ENCODE assay signal across 17 cellular contexts in the genomic region with DNA sequence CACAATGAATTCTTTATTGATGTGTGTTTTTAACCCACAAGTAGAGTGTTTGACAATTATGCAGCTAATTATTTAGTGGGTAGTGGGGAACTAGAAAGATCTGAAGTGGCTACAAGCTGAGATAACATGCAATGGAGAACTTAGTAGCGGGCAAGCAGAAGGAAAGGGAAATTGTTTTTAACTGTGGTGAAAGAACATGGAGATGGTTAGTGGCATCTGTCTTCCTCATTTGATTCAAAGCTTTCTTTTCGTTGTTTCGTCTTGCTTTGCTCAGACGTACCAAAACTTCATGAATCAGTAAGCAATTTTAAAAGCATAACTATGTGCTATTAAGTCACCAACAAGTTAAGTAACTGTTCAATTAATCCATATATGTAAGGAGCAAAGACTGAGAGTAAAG.
"Had no signal": no experiment of that assay in that cellular context is flagged by ENCODE, and none has a peak within 500 bp of the region (broad histone marks: within the 10 kb centered on the region; RNA-seq: fewer than 3 reads in every experiment).

No MANE protein-coding gene starts in this region.

- H3K27me3 ChIP-seq: esophagus squamous epithelium, hepatocyte, testis, upper lobe of right lung had no signal

- DNase-seq: activated CD4-positive, alpha-beta T cell treated with anti-CD3 and anti-CD28 coated beads for 1 hour; activated CD4-positive, alpha-beta T cell treated with anti-CD3 and anti-CD28 coated beads, Interleukin-2, amount 50 U/mL, for 4 hours; activated naive CD4-positive, alpha-beta T cell treated with Interleukin-2 at 50 U/mL for 16 hours; anterior cingulate cortex; cortex of kidney; effector CD4-positive, alpha-beta T cell; esophagus squamous epithelium; left ventricle myocardium inferior; naive thymus-derived CD8-positive, alpha-beta T cell; posterior cingulate gyrus; stimulated activated CD4-positive, alpha-beta T cell treated with anti-CD3 and anti-CD28 coated beads, Interleukin-15, amount 100 ng/mL, for 24 hours; stimulated activated CD4-positive, alpha-beta T cell treated with anti-CD3 and anti-CD28 coated beads, Interleukin-4, amount 100 ng/mL, for 1 hour; testis; upper lobe of right lung had no signal

- H3K9me3 Mint-ChIP-seq: activated T-helper 17 cell treated with anti-CD3 and anti-CD28 coated beads, Interleukin-2, amount 50 U/mL, for 72 hours; naive thymus-derived CD8-positive, alpha-beta T cell; stimulated activated naive CD8-positive, alpha-beta T cell treated with anti-CD3 and anti-CD28 coated beads, Interleukin-15, Interleukin-2, amounts not matched to agents 100 ng/mL and 50 ng/mL, for 24 hours had no signal

- H3K4me2 ChIP-seq: hepatocyte had no signal

- H3K4me3 ChIP-seq: esophagus squamous epithelium, hepatocyte, left ventricle myocardium inferior, testis, upper lobe of right lung had no signal

- H3K27ac ChIP-seq: esophagus squamous epithelium, hepatocyte, left ventricle myocardium inferior, testis, upper lobe of right lung had no signal

- H3K27ac Mint-ChIP-seq: activated T-helper 17 cell treated with anti-CD3 and anti-CD28 coated beads, Interleukin-2, amount 50 U/mL, for 72 hours; naive thymus-derived CD8-positive, alpha-beta T cell; stimulated activated naive CD8-positive, alpha-beta T cell treated with anti-CD3 and anti-CD28 coated beads, Interleukin-15, Interleukin-2, amounts not matched to agents 100 ng/mL and 50 ng/mL, for 24 hours had no signal

- H3K4me1 ChIP-seq: esophagus squamous epithelium, left ventricle myocardium inferior, testis, upper lobe of right lung had no signal

- H3K4me3 Mint-ChIP-seq: activated T-helper 17 cell treated with anti-CD3 and anti-CD28 coated beads, Interleukin-2, amount 50 U/mL, for 72 hours; naive thymus-derived CD8-positive, alpha-beta T cell; stimulated activated naive CD8-positive, alpha-beta T cell treated with anti-CD3 and anti-CD28 coated beads, Interleukin-15, Interleukin-2, amounts not matched to agents 100 ng/mL and 50 ng/mL, for 24 hours had no signal

- H3K4me1 Mint-ChIP-seq: activated T-helper 17 cell treated with anti-CD3 and anti-CD28 coated beads, Interleukin-2, amount 50 U/mL, for 72 hours; naive thymus-derived CD8-positive, alpha-beta T cell had no signal

- H3K9me3 ChIP-seq: esophagus squamous epithelium, left ventricle myocardium inferior, testis, upper lobe of right lung had no signal

- H3K36me3 Mint-ChIP-seq: naive thymus-derived CD8-positive, alpha-beta T cell had no signal

- ATAC-seq: activated T-helper 17 cell treated with anti-CD3 and anti-CD28 coated beads, Interleukin-2, amount 50 U/mL, for 72 hours; naive thymus-derived CD8-positive, alpha-beta T cell had no signal

- H2AFZ ChIP-seq: hepatocyte had no signal

- H3K36me3 ChIP-seq: esophagus squamous epithelium, left ventricle myocardium inferior, upper lobe of right lung had no signal

- H3K27me3 Mint-ChIP-seq: activated T-helper 17 cell treated with anti-CD3 and anti-CD28 coated beads, Interleukin-2, amount 50 U/mL, for 72 hours; naive thymus-derived CD8-positive, alpha-beta T cell; stimulated activated naive CD8-positive, alpha-beta T cell treated with anti-CD3 and anti-CD28 coated beads, Interleukin-15, Interleukin-2, amounts not matched to agents 100 ng/mL and 50 ng/mL, for 24 hours had no signal
